ENCODE assay signal across 12 cellular contexts in the genomic region with DNA sequence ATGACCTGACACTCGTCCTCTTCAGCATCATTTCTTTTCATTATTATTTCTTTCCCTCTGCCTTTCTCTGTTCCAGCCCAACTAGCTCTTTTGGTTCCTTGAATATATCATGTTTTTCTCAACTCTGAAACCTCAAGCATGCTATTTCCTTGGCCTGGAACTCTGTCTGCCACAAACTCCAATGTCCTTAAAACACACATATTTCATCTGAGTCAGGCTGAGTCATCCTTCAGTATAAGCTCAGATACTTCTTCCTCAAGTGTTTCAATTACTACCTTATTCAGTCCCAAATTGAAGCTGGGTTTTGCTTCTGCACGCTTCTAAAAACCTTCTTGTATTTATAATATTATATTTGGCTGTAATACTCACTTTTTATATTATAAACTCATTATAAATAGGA.
DNase-seq lines count a peak whose midpoint lies in the region; ATAC-seq and TF ChIP-seq lines count a peak whose summit lies in the region.
"Had no signal": no experiment of that assay in that cellular context is flagged by ENCODE, and none has a peak within 500 bp of the region (broad histone marks: within the 10 kb centered on the region; RNA-seq: fewer than 3 reads in every experiment).

No MANE protein-coding gene starts in this region.

- H3K9me3 Mint-ChIP-seq in osteocyte (ENCODE audit: unreplicated experiment) = peaks cover 7% of the 10 kb centered on the region

- ATAC-seq in esophagus mucosa (peak; percentile 61), HG02642 (IDR thresholded peaks at IDR 0.05; ENCODE audit: poor library complexity, unreplicated experiment) (no peak), HG03565 (IDR thresholded peaks at IDR 0.05; ENCODE audit: unreplicated experiment) (no peak), HG03571 (IDR thresholded peaks at IDR 0.05; ENCODE audit: unreplicated experiment) (no peak)

- H3K27me3 Mint-ChIP-seq in osteocyte (ENCODE audit: unreplicated experiment) = no peaks in the 10 kb centered on the region
- H3K27me3 Mint-ChIP-seq: activated naive CD8-positive, alpha-beta T cell treated with anti-CD3 and anti-CD28 coated beads, Interleukin-2, amount 10 ng/mL, durations not matched to agents 7 days and 5 days; naive B cell had no signal

- H3K4me1 Mint-ChIP-seq in osteocyte (ENCODE audit: unreplicated experiment) = peaks cover 24% of the 10 kb centered on the region
- H3K4me1 Mint-ChIP-seq: activated naive CD8-positive, alpha-beta T cell treated with anti-CD3 and anti-CD28 coated beads, Interleukin-2, amount 10 ng/mL, durations not matched to agents 7 days and 5 days; naive B cell had no signal

- TF ChIP-seq CTCF in osteocyte (IDR thresholded peaks at IDR 0.05) = no peak

- peak; percentile 65 for DNase-seq in Daoy (ENCODE audit: low read depth)
- DNase-seq in NCI-H226 = peak; percentile 66
- DNase-seq in osteocyte (ENCODE audit: extremely low spot score, unreplicated experiment) = no peak
- DNase-seq in NCI-H69 (lab: John Stamatoyannopoulos, UW) = no peak
- DNase-seq: activated CD4-positive, alpha-beta T cell treated with anti-CD3 and anti-CD28 coated beads for 4 hours; activated naive CD8-positive, alpha-beta T cell treated with anti-CD3 and anti-CD28 coated beads, Interleukin-2, amount 10 ng/mL, durations not matched to agents 7 days and 5 days; DND-41; naive B cell had no signal

- H3K36me3 Mint-ChIP-seq in osteocyte (ENCODE audit: unreplicated experiment) = no peaks in the 10 kb centered on the region
- H3K36me3 Mint-ChIP-seq: activated naive CD8-positive, alpha-beta T cell treated with anti-CD3 and anti-CD28 coated beads, Interleukin-2, amount 10 ng/mL, durations not matched to agents 7 days and 5 days; naive B cell had no signal

- peak overlapping the region; percentile 81 for H3K27ac Mint-ChIP-seq in osteocyte (ENCODE audit: unreplicated experiment)
- H3K27ac Mint-ChIP-seq: activated naive CD8-positive, alpha-beta T cell treated with anti-CD3 and anti-CD28 coated beads, Interleukin-2, amount 10 ng/mL, durations not matched to agents 7 days and 5 days had no signal

- H3K4me3 Mint-ChIP-seq in osteocyte (ENCODE audit: unreplicated experiment) = no peak overlapping the region
- H3K4me3 Mint-ChIP-seq: activated naive CD8-positive, alpha-beta T cell treated with anti-CD3 and anti-CD28 coated beads, Interleukin-2, amount 10 ng/mL, durations not matched to agents 7 days and 5 days; naive B cell had no signal

Comparison
In these comparisons a context has a peak if more than half of its experiments do, and no peak if none do; other contexts are left out.
1. DNase-seq: peak in Daoy (single experiment) and NCI-H226 (single experiment); none in osteocyte (single experiment) and NCI-H69 (single experiment).